Comparison of ENCODE assay signal across 32 cellular contexts in the genomic region with DNA sequence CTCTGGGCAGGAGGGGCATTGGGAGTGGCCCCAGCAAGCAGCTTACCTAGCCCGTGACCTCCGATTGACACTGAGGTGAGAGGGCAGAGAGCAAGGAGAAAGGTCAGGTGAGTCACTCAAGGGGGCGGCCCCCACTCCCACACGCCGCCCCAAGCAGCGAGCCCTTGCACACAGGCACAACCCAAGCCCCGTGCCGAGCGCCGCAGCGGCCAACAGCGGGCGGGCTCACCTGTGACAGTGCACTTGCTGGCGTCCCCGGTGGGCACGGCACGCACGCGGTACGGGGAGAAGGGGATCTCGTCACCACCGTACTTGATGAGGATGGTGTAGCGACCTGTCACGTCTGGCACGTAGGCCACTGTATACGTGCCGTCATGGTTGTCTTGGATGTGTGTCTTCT. TPM values are rescaled to one million over a fixed set of nuclear protein-coding genes. Genes with fewer than 3 reads are reported as not detected.
DNase-seq lines count a peak whose midpoint lies in the region; ATAC-seq, FAIRE-seq and TF ChIP-seq lines count a peak whose summit lies in the region.
"Had no signal": no experiment of that assay in that cellular context is flagged by ENCODE, and none has a peak within 500 bp of the region (broad histone marks: within the 10 kb centered on the region; RNA-seq: fewer than 3 reads in every experiment).

No MANE protein-coding gene starts in this region.

- 90% methylated on average over 8 of the region's 27 CpGs; no CpG with 5 or more reads in 1 of the 2 experiments for WGBS in H1 (ENCODE audit: extremely low coverage in 1 of 2, insufficient coverage in 1 of 2, insufficient read length in 1 of 2, insufficient replicate concordance in 2 of 2, low coverage in 1 of 2, low lambda C conversion rate in 2 of 2, missing lambda C conversion rate in 1 of 2), 2 experiments
- WGBS in suprapubic skin = 91% methylated on average over 7 of the region's 27 CpGs

- no peak for FAIRE-seq in H1 (lab: Jason Lieb, UNC)
- FAIRE-seq: pancreas had no signal

- ATAC-seq in activated naive CD8-positive, alpha-beta T cell treated with anti-CD3 and anti-CD28 coated beads, Interleukin-2, amount 10 ng/mL, durations not matched to agents 7 days and 5 days (ENCODE audit: low read depth) = no peak
- ATAC-seq: body of pancreas, foreskin keratinocyte, left lung, pancreas, right cardiac atrium had no signal

- H2AFZ ChIP-seq in H1 (ENCODE audit: low read length) = no peak overlapping the region

- no peak for TF ChIP-seq RAD21 in H1 (IDR thresholded peaks at IDR 0.05 in 1 of 2, conservative IDR thresholded peaks at IDR 0.05 in 1 of 2; ENCODE audit: low read depth in 2 of 2, low read length in 2 of 2)

- H3K27ac Mint-ChIP-seq in activated naive CD8-positive, alpha-beta T cell treated with anti-CD3 and anti-CD28 coated beads, Interleukin-2, amount 10 ng/mL, durations not matched to agents 7 days and 5 days = peak overlapping the region; percentile 42
- no peak overlapping the region for H3K27ac Mint-ChIP-seq in activated naive CD8-positive, alpha-beta T cell treated with anti-CD3 and anti-CD28 coated beads for 36 hours
- no peak overlapping the region for H3K27ac Mint-ChIP-seq in endothelial cell (ENCODE audit: unreplicated experiment)
- H3K27ac Mint-ChIP-seq: mesothelial cell of epicardium; nephron progenitor cell; stimulated activated naive CD8-positive, alpha-beta T cell treated with anti-CD3 and anti-CD28 coated beads, Interleukin-15, Interleukin-2, amounts not matched to agents 100 ng/mL and 50 ng/mL, for 24 hours had no signal

- H3K9ac ChIP-seq in H1 (replicated peaks in 1 of 4; ENCODE audit: extremely low read depth in 1 of 4, low read depth in 3 of 4, low read length in 3 of 4) = no peak overlapping the region
- H3K9ac ChIP-seq: BLaER1 had no signal

- H3K27me3 Mint-ChIP-seq in activated naive CD8-positive, alpha-beta T cell treated with anti-CD3 and anti-CD28 coated beads, Interleukin-2, amount 10 ng/mL, durations not matched to agents 7 days and 5 days = no peaks in the 10 kb centered on the region
- no peaks in the 10 kb centered on the region for H3K27me3 Mint-ChIP-seq in activated naive CD8-positive, alpha-beta T cell treated with anti-CD3 and anti-CD28 coated beads for 36 hours
- peaks cover 3% of the 10 kb centered on the region for H3K27me3 Mint-ChIP-seq in endothelial cell (ENCODE audit: unreplicated experiment)
- H3K27me3 Mint-ChIP-seq: stimulated activated naive CD8-positive, alpha-beta T cell treated with anti-CD3 and anti-CD28 coated beads, Interleukin-15, Interleukin-2, amounts not matched to agents 100 ng/mL and 50 ng/mL, for 24 hours had no signal

- TF ChIP-seq EP300 in H1 (IDR thresholded peaks at IDR 0.05; ENCODE audit: borderline replicate concordance in 1 of 2, low read depth in 2 of 2, low read length in 2 of 2) (no peak), suprapubic skin (IDR thresholded peaks at IDR 0.05) (no peak)

- H3K4me2 ChIP-seq in H1 (ENCODE audit: insufficient read depth in 1 of 2, low read depth in 2 of 2, low read length in 2 of 2) = no peak overlapping the region
- H3K4me2 ChIP-seq: BLaER1 had no signal

- H4K8ac ChIP-seq in H1 (ENCODE audit: extremely low read depth, insufficient read depth, low read length) = no peak overlapping the region

- no peak overlapping the region for H3K56ac ChIP-seq in H1 (replicated peaks; ENCODE audit: insufficient read length, low read depth, low read length)

- TF ChIP-seq CTCF in HEK293 (tag by site-specific recombination; IDR thresholded peaks at IDR 0.05) (no peak), H1 (IDR thresholded peaks at IDR 0.05; ENCODE audit: control extremely low read depth in 1 of 3, insufficient read depth in 1 of 3, low read depth in 1 of 3, low read length in 3 of 3) (no peak), tibial artery (IDR thresholded peaks at IDR 0.05) (no peak), suprapubic skin (IDR thresholded peaks at IDR 0.05) (no peak), endothelial cell (IDR thresholded peaks at IDR 0.05; ENCODE audit: unreplicated experiment) (no peak)

- no peak overlapping the region for H3K4ac ChIP-seq in H1 (replicated peaks; ENCODE audit: insufficient read length, low read depth, low read length)

- H3K4me1 ChIP-seq in HEK293 (ENCODE audit: control insufficient read depth, insufficient read depth, low read length) (no peaks in the 10 kb centered on the region), H1 (replicated peaks in 1 of 4; ENCODE audit: control insufficient read depth in 3 of 4, insufficient read depth in 4 of 4, low read length in 3 of 4) (no peaks in the 10 kb centered on the region), tibial artery (peaks cover 0 to 47% (median 15%) of the 10 kb centered on the region in 4 donors), suprapubic skin (no peaks in the 10 kb centered on the region)
- H3K4me1 ChIP-seq: BLaER1, body of pancreas, foreskin keratinocyte, pancreas had no signal

- H3K79me1 ChIP-seq in H1 (ENCODE audit: low read depth, low read length) = no peaks in the 10 kb centered on the region; the same call in 1 of the 2 replicates

- no peak for DNase-seq in activated naive CD8-positive, alpha-beta T cell treated with anti-CD3 and anti-CD28 coated beads, Interleukin-2, amount 10 ng/mL, durations not matched to agents 7 days and 5 days
- no peak for DNase-seq in activated naive CD8-positive, alpha-beta T cell treated with anti-CD3 and anti-CD28 coated beads for 36 hours
- DNase-seq in H1 (ENCODE audit: low read depth in 1 of 2, low spot score in 2 of 2) (no peak), tibial artery (no peak), suprapubic skin (ENCODE audit: low spot score in 2 of 2) (no peak), endothelial cell (ENCODE audit: low spot score) (no peak)
- DNase-seq in stimulated activated CD4-positive, alpha-beta T cell treated with anti-CD3 and anti-CD28 coated beads, Interleukin-12 subunit alpha, Interleukin-12 subunit beta, amount 100 ng/mL, for 4 hours = no peak
- DNase-seq: activated CD4-positive, alpha-beta T cell treated with anti-CD3 and anti-CD28 coated beads, Interleukin-2, amount 50 U/mL, for 4 hours; activated CD8-positive, alpha-beta memory T cell treated with anti-CD3 and anti-CD28 coated beads, Interleukin-2, amount 50 U/mL, for 4 hours; body of pancreas; Calu3; DND-41; effector CD8-positive, alpha-beta T cell; foreskin keratinocyte; H7; hippocampal formation; left lung; NCI-H1105 treated with DMSO at 0.1 percent for 48 hours; NCI-H2029; NCI-H446; NCI-H82; nephron progenitor cell; T-helper 9 cell; trophoblast cell; WERI-Rb-1 had no signal

- intact Hi-C loops in tibial artery (cut with DNase I; ENCODE audit: low total_unique reads) = no loop called here

- no peak overlapping the region for H4K91ac ChIP-seq in H1 (replicated peaks; ENCODE audit: insufficient read length, low read length)

- H3K36me3 ChIP-seq in HEK293 (ENCODE audit: control insufficient read depth in 2 of 2, insufficient read depth in 1 of 2, low read length in 2 of 2) (peaks cover 8 to 98% of the 10 kb centered on the region in 2 experiments; a peak in 2 of 3 replicates), H1 (ENCODE audit: control insufficient read depth in 2 of 4, insufficient read depth in 4 of 4, low read length in 3 of 4) (peaks cover 42 to 97% (median 81%) of the 10 kb centered on the region in 4 experiments; a peak in 7 of 8 replicates), tibial artery (peaks cover 95 to 98% (median 97%) of the 10 kb centered on the region in 3 donors), suprapubic skin (peaks cover 96% of the 10 kb centered on the region)

- POLR2A ChIA-PET in activated naive CD8-positive, alpha-beta T cell treated with anti-CD3 and anti-CD28 coated beads, Interleukin-2, amount 10 ng/mL, durations not matched to agents 7 days and 5 days (lab: Charles Lee) = interaction anchor here (1.0 kb wide), 1 partner anchor 11 kb away, joined by 3 read pairs; no protein-coding TSS in a partner anchor
- POLR2A ChIA-PET in HEK293 (lab: Yijun Ruan, JAX) (interaction anchor here (3.0 to 3.4 kb wide), 2 partner anchors 8 to 12 kb away, joined by 12 to 26 read pairs; no protein-coding TSS in a partner anchor), H1 (lab: Charles Lee; ENCODE audit: partially characterized antibody) (interaction anchor here (2.2 to 15.6 kb wide), 3 partner anchors 8 to 41 kb away, joined by 12 to 348 read pairs (median 46); a partner anchor contains a TSS)

- H4K5ac ChIP-seq in H1 (ENCODE audit: insufficient read length, low read depth, low read length) = no peak overlapping the region

- H2BK12ac ChIP-seq in H1 (ENCODE audit: low read depth, low read length) = no peak overlapping the region

- no peaks in the 10 kb centered on the region for H3K9me3 Mint-ChIP-seq in activated naive CD8-positive, alpha-beta T cell treated with anti-CD3 and anti-CD28 coated beads, Interleukin-2, amount 10 ng/mL, durations not matched to agents 7 days and 5 days
- H3K9me3 Mint-ChIP-seq in activated naive CD8-positive, alpha-beta T cell treated with anti-CD3 and anti-CD28 coated beads for 36 hours = no peaks in the 10 kb centered on the region
- H3K9me3 Mint-ChIP-seq in endothelial cell (ENCODE audit: unreplicated experiment) = no peaks in the 10 kb centered on the region
- H3K9me3 Mint-ChIP-seq: mesothelial cell of epicardium; stimulated activated naive CD8-positive, alpha-beta T cell treated with anti-CD3 and anti-CD28 coated beads, Interleukin-15, Interleukin-2, amounts not matched to agents 100 ng/mL and 50 ng/mL, for 24 hours had no signal

- no peak overlapping the region for H2BK15ac ChIP-seq in H1 (ENCODE audit: low read length)

- no peaks in the 10 kb centered on the region for H3K27me3 ChIP-seq in H1 (replicated peaks in 1 of 4; ENCODE audit: control insufficient read depth in 3 of 4, extremely low read depth in 1 of 4, insufficient read depth in 3 of 4, low read length in 3 of 4)
- no peaks in the 10 kb centered on the region for H3K27me3 ChIP-seq in tibial artery
- no peaks in the 10 kb centered on the region for H3K27me3 ChIP-seq in suprapubic skin
- H3K27me3 ChIP-seq: BLaER1, body of pancreas, foreskin keratinocyte, left lung, pancreas had no signal

- no peak overlapping the region for H3K4me3 ChIP-seq in HEK293 (ENCODE audit: low read depth, low read length)
- no peak overlapping the region for H3K4me3 ChIP-seq in H1 (ENCODE audit: extremely low read depth in 1 of 4, insufficient read depth in 2 of 4, low read depth in 3 of 4, low read length in 4 of 4)
- no peak overlapping the region for H3K4me3 ChIP-seq in tibial artery
- no peak overlapping the region for H3K4me3 ChIP-seq in suprapubic skin
- H3K4me3 ChIP-seq: BLaER1, body of pancreas, left lung, pancreas had no signal

- no peak overlapping the region for H3K23ac ChIP-seq in H1 (ENCODE audit: insufficient read length)

- no peaks in the 10 kb centered on the region for H3K9me3 ChIP-seq in HEK293 (ENCODE audit: control insufficient read depth, insufficient read depth, low read depth, low read length)
- H3K9me3 ChIP-seq in H1 (ENCODE audit: insufficient read depth in 2 of 2, low read depth in 1 of 2, low read length in 1 of 2) = no peaks in the 10 kb centered on the region
- H3K9me3 ChIP-seq in tibial artery = no peaks in the 10 kb centered on the region
- no peaks in the 10 kb centered on the region for H3K9me3 ChIP-seq in suprapubic skin
- H3K9me3 ChIP-seq: body of pancreas, left lung, pancreas had no signal

- H3K18ac ChIP-seq in H1 (ENCODE audit: extremely low read depth, low read length) = no peak overlapping the region

- H2BK5ac ChIP-seq in H1 (ENCODE audit: low read depth, low read length) = no peak overlapping the region

- peaks cover 7% of the 10 kb centered on the region for H3K36me3 Mint-ChIP-seq in activated naive CD8-positive, alpha-beta T cell treated with anti-CD3 and anti-CD28 coated beads, Interleukin-2, amount 10 ng/mL, durations not matched to agents 7 days and 5 days
- H3K36me3 Mint-ChIP-seq in activated naive CD8-positive, alpha-beta T cell treated with anti-CD3 and anti-CD28 coated beads for 36 hours = peaks cover 9% of the 10 kb centered on the region
- H3K36me3 Mint-ChIP-seq in endothelial cell (ENCODE audit: low read depth, unreplicated experiment) = peaks cover 3% of the 10 kb centered on the region

- no peak overlapping the region for H2AK5ac ChIP-seq in H1 (ENCODE audit: low read depth, low read length)

- CTCF ChIA-PET in HEK293 (lab: Yijun Ruan, JAX) = no interaction called here
- CTCF ChIA-PET in H1 (lab: Charles Lee; ENCODE audit: partially characterized antibody) = interaction anchor here (0.8 kb wide), 1 partner anchor 16 kb away, joined by 4 read pairs; no protein-coding TSS in a partner anchor

- TF ChIP-seq POLR2A in H1 (IDR thresholded peaks at IDR 0.05; ENCODE audit: control extremely low read depth in 1 of 2, low read depth in 2 of 2, low read length in 2 of 2) (peak in 1 of 2 experiments; percentile 37; a peak in 1 of 3 replicates), suprapubic skin (IDR thresholded peaks at IDR 0.05) (no peak)

- no peak overlapping the region for H2BK20ac ChIP-seq in H1 (ENCODE audit: low read length)

- H3K4me1 Mint-ChIP-seq in activated naive CD8-positive, alpha-beta T cell treated with anti-CD3 and anti-CD28 coated beads, Interleukin-2, amount 10 ng/mL, durations not matched to agents 7 days and 5 days = peaks cover 4% of the 10 kb centered on the region
- H3K4me1 Mint-ChIP-seq in activated naive CD8-positive, alpha-beta T cell treated with anti-CD3 and anti-CD28 coated beads for 36 hours = peaks cover 12% of the 10 kb centered on the region
- no peaks in the 10 kb centered on the region for H3K4me1 Mint-ChIP-seq in endothelial cell (ENCODE audit: unreplicated experiment)
- H3K4me1 Mint-ChIP-seq: mesothelial cell of epicardium, nephron progenitor cell had no signal

- H2BK120ac ChIP-seq in H1 (replicated peaks; ENCODE audit: low read depth, low read length) = no peak overlapping the region

- no peaks in the 10 kb centered on the region for H3K23me2 ChIP-seq in H1 (ENCODE audit: low read depth, low read length)

- H4K20me1 ChIP-seq in H1 (replicated peaks in 1 of 2; ENCODE audit: control insufficient read depth in 1 of 2, insufficient read depth in 2 of 2, low read length in 2 of 2) = peaks cover 7 to 49% of the 10 kb centered on the region in 2 experiments

- H3K27ac ChIP-seq in HEK293 (ENCODE audit: extremely low read depth, low read depth, low read length) (no peak overlapping the region), H1 (ENCODE audit: low read depth, low read length) (no peak overlapping the region), tibial artery (peak overlapping the region; percentile 26 to 65), suprapubic skin (no peak overlapping the region)
- H3K27ac ChIP-seq: BLaER1, body of pancreas, foreskin keratinocyte, HL-60, left lung, pancreas, WERI-Rb-1 had no signal

- H3K4me3 Mint-ChIP-seq in activated naive CD8-positive, alpha-beta T cell treated with anti-CD3 and anti-CD28 coated beads, Interleukin-2, amount 10 ng/mL, durations not matched to agents 7 days and 5 days = no peak overlapping the region
- no peak overlapping the region for H3K4me3 Mint-ChIP-seq in activated naive CD8-positive, alpha-beta T cell treated with anti-CD3 and anti-CD28 coated beads for 36 hours
- H3K4me3 Mint-ChIP-seq in endothelial cell (ENCODE audit: unreplicated experiment) = no peak overlapping the region
- H3K4me3 Mint-ChIP-seq: mesothelial cell of epicardium; nephron progenitor cell; stimulated activated naive CD8-positive, alpha-beta T cell treated with anti-CD3 and anti-CD28 coated beads, Interleukin-15, Interleukin-2, amounts not matched to agents 100 ng/mL and 50 ng/mL, for 24 hours had no signal

- no peak overlapping the region for H3K14ac ChIP-seq in H1 (ENCODE audit: insufficient read length)

- peaks cover 0 to 7% of the 10 kb centered on the region in 2 experiments; a peak in 2 of 4 replicates for H3K79me2 ChIP-seq in H1 (ENCODE audit: control insufficient read depth in 1 of 2, insufficient read depth in 2 of 2, low read length in 2 of 2)

RNA-seq across cellular contexts. Expression of a gene that starts 17.2 kb away (rescaled TPM):
- 100 to 1,000 TPM; 985 to 994 TPM for total RNA-seq in activated naive CD8-positive, alpha-beta T cell treated with anti-CD3 and anti-CD28 coated beads, Interleukin-2, amount 10 ng/mL, durations not matched to agents 7 days and 5 days
- 100 to 1,000 TPM; 694 to 696 TPM for total RNA-seq in activated naive CD8-positive, alpha-beta T cell treated with anti-CD3 and anti-CD28 coated beads for 36 hours
- 925 and 957 TPM in 2 replicates for total RNA-seq in H1 (2021; fragmentation: NEBNext Ultra II Directional; extraction: Animal tissue kit (Norgen Biotek cat#: 25700))
- 315 and 451 TPM in 2 replicates for polyA plus RNA-seq in H1 (2011; rRNA removed)
- 251 TPM for polyA plus RNA-seq in H1 (2011; cell fraction: cytosol; rRNA removed)
- 1,759 TPM for polyA plus RNA-seq in H1 (2011; cell fraction: nucleus; rRNA removed)
- polyA plus RNA-seq in H1 (2012, experiment 1 of 2) = 767 to 1,094 TPM (median 1,076 TPM) in 4 replicates
- polyA plus RNA-seq in H1 (2012, experiment 2 of 2) = 883 TPM
- polyA plus RNA-seq in H1 (2013, experiment 1 of 2) = 705 TPM
- polyA plus RNA-seq in H1 (2013, experiment 2 of 2) = 715 TPM
- polyA minus RNA-seq in H1 (2011; rRNA and poly(A)+ RNA removed) = 1,078 and 1,259 TPM in 2 replicates
- 972 TPM for polyA minus RNA-seq in H1 (2011; cell fraction: cytosol; rRNA and poly(A)+ RNA removed)
- polyA minus RNA-seq in H1 (2011; cell fraction: nucleus; rRNA and poly(A)+ RNA removed) = 786 TPM
- total RNA-seq in suprapubic skin (100 to 1,000 TPM; 374 to 402 (median 386) TPM), endothelial cell (ENCODE audit: unreplicated experiment) (1,022 TPM)

RNA-seq across cellular contexts. Expression of a gene that starts 21.9 kb away (rescaled TPM):
- 10 to 100 TPM; 66.1 to 68.1 TPM for total RNA-seq in activated naive CD8-positive, alpha-beta T cell treated with anti-CD3 and anti-CD28 coated beads, Interleukin-2, amount 10 ng/mL, durations not matched to agents 7 days and 5 days
- total RNA-seq in activated naive CD8-positive, alpha-beta T cell treated with anti-CD3 and anti-CD28 coated beads for 36 hours = 100 to 1,000 TPM; 110 to 112 TPM
- 104 and 109 TPM in 2 replicates for total RNA-seq in H1 (2021; fragmentation: NEBNext Ultra II Directional; extraction: Animal tissue kit (Norgen Biotek cat#: 25700))
- polyA plus RNA-seq in H1 (2011; rRNA removed) = 45.5 and 128 TPM in 2 replicates
- polyA plus RNA-seq in H1 (2011; cell fraction: cytosol; rRNA removed) = 88.6 TPM
- polyA plus RNA-seq in H1 (2011; cell fraction: nucleus; rRNA removed) = 218 TPM
- 84.6 to 114 TPM (median 106 TPM) in 4 replicates for polyA plus RNA-seq in H1 (2012, experiment 1 of 2)
- polyA plus RNA-seq in H1 (2012, experiment 2 of 2) = 104 TPM
- polyA plus RNA-seq in H1 (2013, experiment 1 of 2) = 71.7 TPM
- 72.0 TPM for polyA plus RNA-seq in H1 (2013, experiment 2 of 2)
- 21.4 and 56.1 TPM in 2 replicates for polyA minus RNA-seq in H1 (2011; rRNA and poly(A)+ RNA removed)
- polyA minus RNA-seq in H1 (2011; cell fraction: cytosol; rRNA and poly(A)+ RNA removed) = 62.9 TPM
- 71.8 TPM for polyA minus RNA-seq in H1 (2011; cell fraction: nucleus; rRNA and poly(A)+ RNA removed)
- total RNA-seq in suprapubic skin (10 to 100 TPM; 34.4 to 57.0 (median 53.0) TPM), endothelial cell (ENCODE audit: unreplicated experiment) (44.7 TPM)

RNA-seq across cellular contexts. Expression of a gene that starts 41.0 kb away (rescaled TPM):
- 1,000 to 10,000 TPM; 2,867 to 2,975 TPM for total RNA-seq in activated naive CD8-positive, alpha-beta T cell treated with anti-CD3 and anti-CD28 coated beads, Interleukin-2, amount 10 ng/mL, durations not matched to agents 7 days and 5 days
- total RNA-seq in activated naive CD8-positive, alpha-beta T cell treated with anti-CD3 and anti-CD28 coated beads for 36 hours = 1,000 to 10,000 TPM; 2,967 to 3,168 TPM
- 2,633 and 2,739 TPM in 2 replicates for total RNA-seq in H1 (2021; fragmentation: NEBNext Ultra II Directional; extraction: Animal tissue kit (Norgen Biotek cat#: 25700))
- 4,127 and 4,293 TPM in 2 replicates for polyA plus RNA-seq in H1 (2011; rRNA removed)
- polyA plus RNA-seq in H1 (2011; cell fraction: cytosol; rRNA removed) = 5,761 TPM
- polyA plus RNA-seq in H1 (2011; cell fraction: nucleus; rRNA removed) = 3,153 TPM
- 3,130 to 3,861 TPM (median 3,536 TPM) in 4 replicates for polyA plus RNA-seq in H1 (2012, experiment 1 of 2)
- polyA plus RNA-seq in H1 (2012, experiment 2 of 2) = 7,339 TPM
- 3,375 TPM for polyA plus RNA-seq in H1 (2013, experiment 1 of 2)
- 3,168 TPM for polyA plus RNA-seq in H1 (2013, experiment 2 of 2)
- 1,237 and 1,471 TPM in 2 replicates for polyA minus RNA-seq in H1 (2011; rRNA and poly(A)+ RNA removed)
- 1,290 TPM for polyA minus RNA-seq in H1 (2011; cell fraction: cytosol; rRNA and poly(A)+ RNA removed)
- 850 TPM for polyA minus RNA-seq in H1 (2011; cell fraction: nucleus; rRNA and poly(A)+ RNA removed)
- total RNA-seq in suprapubic skin (1,000 to 10,000 TPM; 3,684 to 7,390 (median 6,600) TPM), endothelial cell (ENCODE audit: unreplicated experiment) (3,704 TPM)

RNA-seq across cellular contexts. Expression of a gene that starts 51.8 kb away (rescaled TPM):
- total RNA-seq in activated naive CD8-positive, alpha-beta T cell treated with anti-CD3 and anti-CD28 coated beads, Interleukin-2, amount 10 ng/mL, durations not matched to agents 7 days and 5 days = 10 to 100 TPM; 20.5 to 26.2 TPM
- total RNA-seq in activated naive CD8-positive, alpha-beta T cell treated with anti-CD3 and anti-CD28 coated beads for 36 hours = 10 to 100 TPM; 12.4 to 12.7 TPM
- 8.7 and 10.3 TPM in 2 replicates for total RNA-seq in H1 (2021; fragmentation: NEBNext Ultra II Directional; extraction: Animal tissue kit (Norgen Biotek cat#: 25700))
- polyA plus RNA-seq in H1 (2011; rRNA removed) = 30.0 and 30.4 TPM in 2 replicates
- 20.6 TPM for polyA plus RNA-seq in H1 (2011; cell fraction: cytosol; rRNA removed)
- polyA plus RNA-seq in H1 (2011; cell fraction: nucleus; rRNA removed) = 28.3 TPM
- 9.6 to 18.4 TPM (median 16.1 TPM) in 4 replicates for polyA plus RNA-seq in H1 (2012, experiment 1 of 2)
- 12.0 TPM for polyA plus RNA-seq in H1 (2012, experiment 2 of 2)
- 9.0 TPM for polyA plus RNA-seq in H1 (2013, experiment 1 of 2)
- polyA plus RNA-seq in H1 (2013, experiment 2 of 2) = 9.1 TPM
- polyA minus RNA-seq in H1 (2011; rRNA and poly(A)+ RNA removed) = 11.0 and 12.5 TPM in 2 replicates
- 10.4 TPM for polyA minus RNA-seq in H1 (2011; cell fraction: cytosol; rRNA and poly(A)+ RNA removed)
- polyA minus RNA-seq in H1 (2011; cell fraction: nucleus; rRNA and poly(A)+ RNA removed) = 7.4 TPM
- total RNA-seq in suprapubic skin (10 to 100 TPM; 14.6 to 30.7 (median 21.2) TPM), endothelial cell (ENCODE audit: unreplicated experiment) (38.6 TPM)

RNA-seq across cellular contexts. Expression of a gene that starts 54.1 kb away (rescaled TPM):
- total RNA-seq in activated naive CD8-positive, alpha-beta T cell treated with anti-CD3 and anti-CD28 coated beads, Interleukin-2, amount 10 ng/mL, durations not matched to agents 7 days and 5 days = 10 to 100 TPM; 94.7 to 95.3 TPM
- total RNA-seq in activated naive CD8-positive, alpha-beta T cell treated with anti-CD3 and anti-CD28 coated beads for 36 hours = 10 to 100 TPM; 35.1 to 35.8 TPM
- 23.9 and 25.3 TPM in 2 replicates for total RNA-seq in H1 (2021; fragmentation: NEBNext Ultra II Directional; extraction: Animal tissue kit (Norgen Biotek cat#: 25700))
- 28.6 and 42.8 TPM in 2 replicates for polyA plus RNA-seq in H1 (2011; rRNA removed)
- 41.9 TPM for polyA plus RNA-seq in H1 (2011; cell fraction: cytosol; rRNA removed)
- polyA plus RNA-seq in H1 (2011; cell fraction: nucleus; rRNA removed) = 150 TPM
- 23.5 to 41.0 TPM (median 34.1 TPM) in 4 replicates for polyA plus RNA-seq in H1 (2012, experiment 1 of 2)
- polyA plus RNA-seq in H1 (2012, experiment 2 of 2) = 26.1 TPM
- 28.9 TPM for polyA plus RNA-seq in H1 (2013, experiment 1 of 2)
- 26.1 TPM for polyA plus RNA-seq in H1 (2013, experiment 2 of 2)
- 13.4 and 17.8 TPM in 2 replicates for polyA minus RNA-seq in H1 (2011; rRNA and poly(A)+ RNA removed)
- 19.6 TPM for polyA minus RNA-seq in H1 (2011; cell fraction: cytosol; rRNA and poly(A)+ RNA removed)
- 34.1 TPM for polyA minus RNA-seq in H1 (2011; cell fraction: nucleus; rRNA and poly(A)+ RNA removed)
- total RNA-seq in suprapubic skin (100 to 1,000 TPM in 1 of 4 donors, 10 to 100 TPM in 3; 37.7 to 122 (median 47.8) TPM), endothelial cell (ENCODE audit: unreplicated experiment) (56.4 TPM)

Comparison
In these comparisons a context has a peak if more than half of its experiments do, and no peak if none do; other contexts are left out.
1. H3K27ac ChIP-seq: peak in tibial artery (2 of 2); none in HEK293 (single experiment), H1 (single experiment) and suprapubic skin (single experiment).